Comparison of ENCODE assay signal across 33 cellular contexts in the genomic region with DNA sequence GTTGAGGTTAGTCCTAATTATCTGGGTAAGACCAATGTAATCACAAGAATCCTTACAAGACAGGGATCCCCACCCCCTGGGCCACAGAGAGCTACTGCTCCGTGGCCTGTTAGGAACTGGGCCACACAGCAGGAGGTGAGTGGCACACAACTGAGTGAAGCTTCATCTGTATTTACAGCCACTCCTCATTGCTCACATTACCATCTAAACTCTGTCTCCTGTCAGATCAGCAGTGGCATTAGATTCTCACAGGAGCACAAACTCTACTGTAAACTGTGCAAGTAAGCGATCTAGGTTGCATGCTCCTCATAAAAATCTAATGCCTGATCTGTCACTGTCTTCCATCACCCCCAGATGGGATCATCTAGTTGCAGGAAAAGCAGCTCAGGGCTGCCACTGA. TPM values are rescaled to one million over a fixed set of nuclear protein-coding genes. Genes with fewer than 3 reads are reported as not detected.
A peak's percentile ranks its signal among the peaks of the same experiment; 100 is the strongest.
DNase-seq lines count a peak whose midpoint lies in the region; TF ChIP-seq lines count a peak whose summit lies in the region.
"Had no signal": no experiment of that assay in that cellular context is flagged by ENCODE, and none has a peak within 500 bp of the region (broad histone marks: within the 10 kb centered on the region; RNA-seq: fewer than 3 reads in every experiment).

No MANE protein-coding gene starts in this region.

- no peak overlapping the region for H2BK15ac ChIP-seq in mesendoderm (replicated peaks; ENCODE audit: low read depth)

- no peak overlapping the region for H3K27ac Mint-ChIP-seq in endodermal cell
- no peak overlapping the region for H3K27ac Mint-ChIP-seq in activated CD4-positive, alpha-beta T cell treated with anti-CD3 and anti-CD28 coated beads, Interleukin-2, amount 10 ng/mL, durations not matched to agents 7 days and 5 days
- H3K27ac Mint-ChIP-seq: B cell; CD14-positive monocyte; CD4-positive, alpha-beta memory T cell; CD4-positive, alpha-beta T cell; CD4-positive, CD25-positive, alpha-beta regulatory T cell; CD8-positive, alpha-beta T cell had no signal

- H2AFZ ChIP-seq in hepatocyte, result no peak overlapping the region

- H4K20me1 ChIP-seq in hepatocyte (ENCODE audit: insufficient read depth, poor library complexity, severe bottlenecking), result no peaks in the 10 kb centered on the region
- H4K20me1 ChIP-seq: BLaER1; BLaER1 treated with 17β-estradiol and CSF1 and Interleukin-3, amounts not matched to agents 10 nM and 100 nM had no signal

- no peaks in the 10 kb centered on the region for H3K36me3 ChIP-seq in HEK293 (ENCODE audit: control insufficient read depth in 2 of 2, insufficient read depth in 1 of 2, low read length in 2 of 2)
- no peaks in the 10 kb centered on the region for H3K36me3 ChIP-seq in endodermal cell (ENCODE audit: control insufficient read depth, insufficient read depth, low read length)
- no peaks in the 10 kb centered on the region for H3K36me3 ChIP-seq in mesendoderm (ENCODE audit: control insufficient read depth, insufficient read depth, low read length)
- H3K36me3 ChIP-seq in hepatocyte (replicated peaks; ENCODE audit: insufficient read depth, low read depth), result no peaks in the 10 kb centered on the region
- H3K36me3 ChIP-seq: BE2C; BLaER1; BLaER1 treated with 17β-estradiol and CSF1 and Interleukin-3, amounts not matched to agents 10 nM and 100 nM had no signal

- no peak overlapping the region for H3K4me3 Mint-ChIP-seq in endodermal cell
- H3K4me3 Mint-ChIP-seq in activated CD4-positive, alpha-beta T cell treated with anti-CD3 and anti-CD28 coated beads, Interleukin-2, amount 10 ng/mL, durations not matched to agents 7 days and 5 days, result no peak overlapping the region
- H3K4me3 Mint-ChIP-seq: B cell; CD14-positive monocyte; CD4-positive, alpha-beta memory T cell; CD4-positive, alpha-beta T cell; CD4-positive, CD25-positive, alpha-beta regulatory T cell; CD8-positive, alpha-beta memory T cell; CD8-positive, alpha-beta T cell had no signal

- H3K18ac ChIP-seq in mesendoderm (ENCODE audit: low read length), result no peak overlapping the region

- peaks cover 29% of the 10 kb centered on the region for H3K27me3 ChIP-seq in endodermal cell (ENCODE audit: control insufficient read depth, insufficient read depth, low read length, poor library complexity, severe bottlenecking)
- no peaks in the 10 kb centered on the region for H3K27me3 ChIP-seq in mesendoderm (ENCODE audit: insufficient read depth, low read length, poor library complexity)
- H3K27me3 ChIP-seq in hepatocyte, result no peaks in the 10 kb centered on the region
- H3K27me3 ChIP-seq: BE2C; BLaER1; BLaER1 treated with 17β-estradiol and CSF1 and Interleukin-3, amounts not matched to agents 10 nM and 100 nM had no signal

- no peak overlapping the region for H3K56ac ChIP-seq in mesendoderm (ENCODE audit: low read length)

- DNase-seq in endodermal cell (peak; percentile 46), mesendoderm (peak; percentile 12), hepatocyte (ENCODE audit: low spot score) (no peak), midbrain (lab: John Stamatoyannopoulos, UW) (no peak)
- no peak for DNase-seq in activated CD4-positive, alpha-beta T cell treated with anti-CD3 and anti-CD28 coated beads, Interleukin-2, amount 10 ng/mL, durations not matched to agents 7 days and 5 days
- DNase-seq: 8988T; ACHN; AML-193; BE2C; C1 segment of cervical spinal cord; Caco-2; Calu3; CD4-positive, alpha-beta memory T cell; CD4-positive, alpha-beta T cell; CD4-positive, CD25-positive, alpha-beta regulatory T cell; CD8-positive, alpha-beta memory T cell; CD8-positive, alpha-beta T cell; COR-L47; DMS 273 treated with DMSO at 0.1 percent for 48 hours; DMS153; DMS53; DMS79; DMS79 treated with DMSO at 0.1 percent for 48 hours; DND-41; EL had no signal

- 75 to 80% methylated on average over 2 of the region's 2 CpGs for WGBS in endodermal cell (ENCODE audit: insufficient coverage in 1 of 2, insufficient read length in 1 of 2), 2 experiments
- no CpG with 5 or more reads among the region's 2 CpGs for WGBS in mesendoderm (ENCODE audit: extremely low coverage, insufficient coverage, low lambda C conversion rate)
- WGBS in hepatocyte (ENCODE audit: low lambda C conversion rate, missing lambda C conversion rate), result 73% methylated on average over 2 of the region's 2 CpGs

- H3K4me1 ChIP-seq in HEK293 (ENCODE audit: control insufficient read depth, insufficient read depth, low read length) (no peaks in the 10 kb centered on the region), endodermal cell (ENCODE audit: control insufficient read depth, insufficient read depth, low read length) (peaks cover 4% of the 10 kb centered on the region), mesendoderm (ENCODE audit: control insufficient read depth, low read depth, low read length) (no peaks in the 10 kb centered on the region), hepatocyte (ENCODE audit: insufficient read depth) (peaks cover 10% of the 10 kb centered on the region)
- H3K4me1 ChIP-seq: A549; BE2C; BLaER1; BLaER1 treated with 17β-estradiol and CSF1 and Interleukin-3, amounts not matched to agents 10 nM and 100 nM had no signal

- no peaks in the 10 kb centered on the region for H3K36me3 Mint-ChIP-seq in endodermal cell (ENCODE audit: low read depth)
- H3K36me3 Mint-ChIP-seq in activated CD4-positive, alpha-beta T cell treated with anti-CD3 and anti-CD28 coated beads, Interleukin-2, amount 10 ng/mL, durations not matched to agents 7 days and 5 days (ENCODE audit: low read depth), result no peaks in the 10 kb centered on the region
- H3K36me3 Mint-ChIP-seq: CD14-positive monocyte; CD4-positive, alpha-beta memory T cell; CD4-positive, CD25-positive, alpha-beta regulatory T cell; CD8-positive, alpha-beta memory T cell; CD8-positive, alpha-beta T cell had no signal

- H3K4me3 ChIP-seq in HEK293 (ENCODE audit: low read depth, low read length) (no peak overlapping the region), endodermal cell (ENCODE audit: low read length) (no peak overlapping the region), mesendoderm (ENCODE audit: low read length) (no peak overlapping the region), hepatocyte (no peak overlapping the region)
- H3K4me3 ChIP-seq: A549; BLaER1; BLaER1 treated with 17β-estradiol and CSF1 and Interleukin-3, amounts not matched to agents 10 nM and 100 nM had no signal

- no peaks in the 10 kb centered on the region for H3K79me1 ChIP-seq in mesendoderm (ENCODE audit: low read length)

- H2AK5ac ChIP-seq in mesendoderm (ENCODE audit: low read length), result no peak overlapping the region

- no peaks in the 10 kb centered on the region for H3K9me2 ChIP-seq in hepatocyte (replicated peaks; ENCODE audit: insufficient read depth)

- no peak overlapping the region for H4K5ac ChIP-seq in mesendoderm (ENCODE audit: low read length)

- CTCF ChIA-PET in HEK293 (lab: Yijun Ruan, JAX), result no interaction called here
- CTCF ChIA-PET in activated CD4-positive, alpha-beta T cell treated with anti-CD3 and anti-CD28 coated beads, Interleukin-2, amount 10 ng/mL, durations not matched to agents 7 days and 5 days (lab: Charles Lee), result no interaction called here

- no peak overlapping the region for H3K4me2 ChIP-seq in mesendoderm (ENCODE audit: low read length)
- H3K4me2 ChIP-seq in hepatocyte, result no peak overlapping the region
- H3K4me2 ChIP-seq: A549; BLaER1; BLaER1 treated with 17β-estradiol and CSF1 and Interleukin-3, amounts not matched to agents 10 nM and 100 nM had no signal

- no peak overlapping the region for H2BK120ac ChIP-seq in mesendoderm (ENCODE audit: low read depth, low read length)

- no peaks in the 10 kb centered on the region for H3K79me2 ChIP-seq in mesendoderm (ENCODE audit: control insufficient read depth, insufficient read depth, low read length)
- H3K79me2 ChIP-seq in hepatocyte, result no peaks in the 10 kb centered on the region

- H2BK5ac ChIP-seq in mesendoderm (ENCODE audit: low read length), result no peak overlapping the region

- H3K4me1 Mint-ChIP-seq in endodermal cell, result peaks cover 9% of the 10 kb centered on the region
- H3K4me1 Mint-ChIP-seq in activated CD4-positive, alpha-beta T cell treated with anti-CD3 and anti-CD28 coated beads, Interleukin-2, amount 10 ng/mL, durations not matched to agents 7 days and 5 days, result no peaks in the 10 kb centered on the region
- H3K4me1 Mint-ChIP-seq: B cell; CD14-positive monocyte; CD4-positive, alpha-beta memory T cell; CD4-positive, CD25-positive, alpha-beta regulatory T cell; CD8-positive, alpha-beta memory T cell had no signal

- H3K27ac ChIP-seq in HEK293 (ENCODE audit: extremely low read depth, low read depth, low read length), result no peak overlapping the region
- no peak overlapping the region for H3K27ac ChIP-seq in endodermal cell (ENCODE audit: low read depth, low read length)
- H3K27ac ChIP-seq in mesendoderm (ENCODE audit: low read depth, low read length), result no peak overlapping the region
- H3K27ac ChIP-seq in hepatocyte, result no peak overlapping the region
- H3K27ac ChIP-seq: 22Rv1; A549; BLaER1; BLaER1 treated with 17β-estradiol and CSF1 and Interleukin-3, amounts not matched to agents 10 nM and 100 nM; C4-2B had no signal

- peaks cover 24% of the 10 kb centered on the region for H3K9me3 Mint-ChIP-seq in endodermal cell
- H3K9me3 Mint-ChIP-seq in activated CD4-positive, alpha-beta T cell treated with anti-CD3 and anti-CD28 coated beads, Interleukin-2, amount 10 ng/mL, durations not matched to agents 7 days and 5 days, result no peaks in the 10 kb centered on the region
- H3K9me3 Mint-ChIP-seq: CD4-positive, alpha-beta T cell; CD4-positive, CD25-positive, alpha-beta regulatory T cell; CD8-positive, alpha-beta memory T cell; CD8-positive, alpha-beta T cell had no signal

- POLR2A ChIA-PET in HEK293 (lab: Yijun Ruan, JAX), result no interaction called here
- POLR2A ChIA-PET in activated CD4-positive, alpha-beta T cell treated with anti-CD3 and anti-CD28 coated beads, Interleukin-2, amount 10 ng/mL, durations not matched to agents 7 days and 5 days (lab: Charles Lee), result no interaction called here

- no peak for TF ChIP-seq CTCF in HEK293 (tag by site-specific recombination; IDR thresholded peaks at IDR 0.05)
- no peak for TF ChIP-seq CTCF in endodermal cell (conservative IDR thresholded peaks at IDR 0.05)
- no peak for TF ChIP-seq CTCF in hepatocyte (IDR thresholded peaks at IDR 0.05; ENCODE audit: poor library complexity)

- H3K23ac ChIP-seq in mesendoderm (ENCODE audit: low read length), result no peak overlapping the region

- H3K27me3 Mint-ChIP-seq in endodermal cell (ENCODE audit: insufficient read depth), result peaks cover 19% of the 10 kb centered on the region
- no peaks in the 10 kb centered on the region for H3K27me3 Mint-ChIP-seq in activated CD4-positive, alpha-beta T cell treated with anti-CD3 and anti-CD28 coated beads, Interleukin-2, amount 10 ng/mL, durations not matched to agents 7 days and 5 days
- H3K27me3 Mint-ChIP-seq: CD4-positive, alpha-beta memory T cell; CD4-positive, alpha-beta T cell had no signal

- H3K9ac ChIP-seq in endodermal cell (ENCODE audit: extremely low read depth, low read length, poor library complexity, severe bottlenecking) (no peak overlapping the region), mesendoderm (ENCODE audit: low read length) (no peak overlapping the region)
- H3K9ac ChIP-seq: BLaER1; BLaER1 treated with 17β-estradiol and CSF1 and Interleukin-3, amounts not matched to agents 10 nM and 100 nM had no signal

- H3K9me3 ChIP-seq in HEK293 (ENCODE audit: control insufficient read depth, insufficient read depth, low read depth, low read length) (no peaks in the 10 kb centered on the region), endodermal cell (ENCODE audit: control insufficient read depth, low read length) (peaks cover 20% of the 10 kb centered on the region), hepatocyte (ENCODE audit: low read depth) (no peaks in the 10 kb centered on the region)
- H3K9me3 ChIP-seq: A549, BE2C, BLaER1, Caco-2 had no signal

- H4K8ac ChIP-seq in mesendoderm (ENCODE audit: low read depth, low read length), result no peak overlapping the region

- H3K4ac ChIP-seq in mesendoderm (ENCODE audit: low read depth, low read length), result no peak overlapping the region

RNA-seq across cellular contexts. Expression of a gene that starts 58.5 kb away (rescaled TPM):
- total RNA-seq in endodermal cell, result 10 to 100 TPM; 35.3 to 36.8 TPM
- 47.5 TPM for polyA plus RNA-seq in endodermal cell (2013, experiment 1 of 2)
- polyA plus RNA-seq in endodermal cell (2013, experiment 2 of 2), result 43.9 TPM
- polyA plus RNA-seq in mesendoderm (2013, experiment 1 of 2), result 21.0 TPM
- polyA plus RNA-seq in mesendoderm (2013, experiment 2 of 2), result 22.0 TPM
- 53.9 and 62.7 TPM in 2 replicates for total RNA-seq in hepatocyte
- polyA plus RNA-seq in hepatocyte, result 29.8 and 31.0 TPM in 2 replicates
- 10 to 100 TPM; 69.7 to 76.2 TPM for total RNA-seq in activated CD4-positive, alpha-beta T cell treated with anti-CD3 and anti-CD28 coated beads, Interleukin-2, amount 10 ng/mL, durations not matched to agents 7 days and 5 days

Comparison
In these comparisons a context has a peak if more than half of its experiments do, and no peak if none do; other contexts are left out.
1. DNase-seq: peak in endodermal cell (single experiment) and mesendoderm (single experiment); none in hepatocyte (single experiment), midbrain (single experiment) and activated CD4-positive, alpha-beta T cell treated with anti-CD3 and anti-CD28 coated beads, Interleukin-2, amount 10 ng/mL, durations not matched to agents 7 days and 5 days (single experiment).